1 cellular context compared by ENCODE assay signal in genomic region chr10:62804384-62805138, GRCh38.
TF ChIP-seq lines count a peak whose summit lies in the region.

ADO (plus strand) TSS chr10:62804720; CDS start chr10:62805060, 340 bp downstream.

TF ChIP-seq in H1, 55 proteins besides CTCF, POLR2A, EP300 and RAD21:
- peak in 1 of 2 experiments; percentile 88; a peak in 2 of 4 replicates for TF ChIP-seq SIN3A (conservative IDR thresholded peaks at IDR 0.05 in 1 of 2, IDR thresholded peaks at IDR 0.05 in 1 of 2; ENCODE audit: low read depth in 1 of 2, low read length in 2 of 2)
- peak; percentile 10; the same call in 1 of the 2 replicates for TF ChIP-seq KDM5A (IDR thresholded peaks at IDR 0.05; ENCODE audit: low read length)
- TF ChIP-seq SRF (IDR thresholded peaks at IDR 0.05; ENCODE audit: low read depth, low read length), result no peak
- peak; percentile 89 for TF ChIP-seq GABPA (IDR thresholded peaks at IDR 0.05; ENCODE audit: borderline replicate concordance, insufficient read depth, low read length)
- no peak for TF ChIP-seq BRCA1 (IDR thresholded peaks at IDR 0.05; ENCODE audit: low read depth, low read length)
- TF ChIP-seq NRF1 (IDR thresholded peaks at IDR 0.05; ENCODE audit: low read depth, low read length), result peak; percentile 37
- TF ChIP-seq YY1 (IDR thresholded peaks at IDR 0.05; ENCODE audit: low read depth, low read length), result peak; percentile 78
- TF ChIP-seq SIX5 (IDR thresholded peaks at IDR 0.05; ENCODE audit: low read depth, low read length), result peak; percentile 73
- TF ChIP-seq RXRA (IDR thresholded peaks at IDR 0.05; ENCODE audit: insufficient read depth, low read depth, low read length), result no peak
- TF ChIP-seq TBP (IDR thresholded peaks at IDR 0.05; ENCODE audit: low read depth, low read length), result peak; percentile 74
- no peak for TF ChIP-seq TEAD4 (IDR thresholded peaks at IDR 0.05; ENCODE audit: low read depth, low read length)
- no peak for TF ChIP-seq SAP30 (IDR thresholded peaks at IDR 0.05; ENCODE audit: insufficient read depth, insufficient replicate concordance, low read length)
- TF ChIP-seq TAF7 (optimal IDR thresholded peaks at IDR 0.05; ENCODE audit: borderline replicate concordance, low read depth, low read length), result peak; percentile 64
- TF ChIP-seq ATF3 (IDR thresholded peaks at IDR 0.05; ENCODE audit: insufficient read depth, low read depth, low read length), result no peak
- TF ChIP-seq SUZ12 (IDR thresholded peaks at IDR 0.05; ENCODE audit: low read length), result no peak
- TF ChIP-seq MAX (IDR thresholded peaks at IDR 0.05), result peak; percentile 73
- TF ChIP-seq CBX8 (IDR thresholded peaks at IDR 0.05; ENCODE audit: borderline replicate concordance, low read depth, low read length), result no peak
- peak; percentile 69 for TF ChIP-seq POLR2AphosphoS5 (IDR thresholded peaks at IDR 0.05; ENCODE audit: low read depth, low read length)
- no peak for TF ChIP-seq EGR1 (IDR thresholded peaks at IDR 0.05; ENCODE audit: borderline replicate concordance, low read depth, low read length)
- peak; percentile 66 for TF ChIP-seq TAF1 (IDR thresholded peaks at IDR 0.05; ENCODE audit: low read depth, low read length)
- TF ChIP-seq JUND (IDR thresholded peaks at IDR 0.05; ENCODE audit: low read length), result no peak
- no peak for TF ChIP-seq JUN (IDR thresholded peaks at IDR 0.05; ENCODE audit: low read depth, low read length)
- no peak for TF ChIP-seq RFX5 (IDR thresholded peaks at IDR 0.05; ENCODE audit: borderline replicate concordance, low read depth, low read length)
- TF ChIP-seq ZNF274 (IDR thresholded peaks at IDR 0.05; ENCODE audit: borderline replicate concordance, extremely low read depth, low read length), result no peak
- peak; percentile 95 for TF ChIP-seq KDM4A (IDR thresholded peaks at IDR 0.05; ENCODE audit: low read depth, low read length, severe bottlenecking)
- TF ChIP-seq TCF12 (IDR thresholded peaks at IDR 0.05; ENCODE audit: low read depth, low read length), result no peak
- TF ChIP-seq CBX5 (IDR thresholded peaks at IDR 0.05; ENCODE audit: low read depth, low read length), result no peak
- peak; percentile 54 for TF ChIP-seq ASH2L (IDR thresholded peaks at IDR 0.05; ENCODE audit: low read length)
- peak; percentile 92 for TF ChIP-seq CREB1 (IDR thresholded peaks at IDR 0.05)
- 0 out of 2 replicates have a peak, but pooled peaks have one; percentile 9 for TF ChIP-seq CHD2 (IDR thresholded peaks at IDR 0.05; ENCODE audit: low read length)
- TF ChIP-seq MAFK (IDR thresholded peaks at IDR 0.05; ENCODE audit: low read depth, low read length), result no peak
- no peak for TF ChIP-seq CHD7 (IDR thresholded peaks at IDR 0.05; ENCODE audit: insufficient replicate concordance, low read length)
- TF ChIP-seq USF2 (IDR thresholded peaks at IDR 0.05; ENCODE audit: low read length), result no peak
- TF ChIP-seq PHF8 (conservative IDR thresholded peaks at IDR 0.05; ENCODE audit: low read depth, low read length), result peak; percentile 74
